In the genomic region with DNA sequence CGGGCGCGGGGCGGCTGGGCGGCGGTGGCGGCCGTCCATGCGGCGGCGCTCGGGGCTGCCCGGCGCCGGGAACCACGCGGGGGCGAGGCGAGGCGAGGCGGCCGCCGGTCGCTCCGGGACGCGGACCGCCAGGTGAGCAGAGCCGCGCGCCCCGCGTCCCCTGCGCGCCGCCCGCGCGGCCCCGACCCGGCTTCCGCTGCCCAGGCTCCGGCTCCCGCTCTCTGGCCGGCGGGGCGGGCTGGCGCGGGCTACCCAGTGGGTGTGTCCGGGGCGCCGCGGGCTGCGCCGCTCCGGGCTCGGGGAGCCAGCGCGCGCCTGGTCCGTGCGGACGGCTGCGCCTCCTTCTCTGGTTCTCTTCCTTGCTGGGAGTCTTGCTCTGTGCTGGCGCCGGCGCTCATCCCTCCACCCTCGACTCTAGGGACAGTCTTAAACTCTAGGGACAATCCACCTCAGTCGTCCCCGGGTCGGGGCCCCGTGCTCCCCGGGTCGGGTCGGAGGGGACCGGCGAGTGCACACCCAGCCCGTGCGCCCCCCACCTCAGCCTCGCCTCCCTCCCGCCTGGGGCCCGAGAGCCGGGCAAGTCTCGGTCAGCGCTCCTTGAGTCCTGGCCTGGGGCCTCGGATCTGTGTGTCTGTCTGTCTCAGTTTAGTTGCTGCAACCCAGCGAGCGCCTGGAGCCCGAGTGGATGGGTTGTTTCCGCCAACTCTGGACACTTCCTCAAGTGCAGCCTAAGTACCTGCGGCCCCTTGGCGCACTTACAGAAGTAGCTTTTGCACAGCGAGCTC, we compare ENCODE assay signal across 8 cellular contexts. TPM values are rescaled to one million over a fixed set of nuclear protein-coding genes. Genes with fewer than 3 reads are reported as not detected.
DNase-seq lines count a peak whose midpoint lies in the region; ATAC-seq and TF ChIP-seq lines count a peak whose summit lies in the region.

No MANE protein-coding gene starts in this region.

- peaks cover 6 to 10% (median 7%) of the 10 kb centered on the region in 7 donors for H3K4me1 Mint-ChIP-seq in naive thymus-derived CD4-positive, alpha-beta T cell

- peak overlapping the region; percentile 83 for H2AFZ ChIP-seq in ACC112 (ENCODE audit: low read length, unreplicated experiment)

- H3K36me3 ChIP-seq in ACC112 (ENCODE audit: insufficient read depth, low read length): no peaks in the 10 kb centered on the region
- no peaks in the 10 kb centered on the region for H3K36me3 ChIP-seq in naive thymus-derived CD4-positive, alpha-beta T cell (ENCODE audit: control insufficient read depth in 2 of 3, insufficient read depth in 3 of 3, low read length in 3 of 3)

- CTCF ChIA-PET in naive thymus-derived CD4-positive, alpha-beta T cell (lab: Charles Lee): interaction anchor here (1.0 kb wide), 1 partner anchor 325 kb away, joined by 3 read pairs; no protein-coding TSS in a partner anchor

- POLR2A ChIA-PET in naive thymus-derived CD4-positive, alpha-beta T cell (lab: Charles Lee): no interaction called here

- intact Hi-C loops in naive thymus-derived CD4-positive, alpha-beta T cell (cut with micrococcal nuclease): loop anchor here (1.0 to 10.0 kb wide), 2 partner anchors 325 to 1039 kb away; no protein-coding TSS in a partner anchor

- peaks cover 52 to 66% (median 64%) of the 10 kb centered on the region in 5 donors for H3K27me3 Mint-ChIP-seq in naive thymus-derived CD4-positive, alpha-beta T cell

- TF ChIP-seq POLR2A in erythroblast (IDR thresholded peaks at IDR 0.05; ENCODE audit: low read length): no peak

- H3K4me3 Mint-ChIP-seq in naive thymus-derived CD4-positive, alpha-beta T cell: peak overlapping the region; percentile 52 to 81 (median 72)

- H3K79me2 ChIP-seq in ACC112 (ENCODE audit: control insufficient read depth, insufficient read depth, low read length, unreplicated experiment): peaks cover 31% of the 10 kb centered on the region

- peak; percentile 50 for ATAC-seq in GM18502 (IDR thresholded peaks at IDR 0.05; ENCODE audit: poor library complexity, unreplicated experiment)
- peak; percentile 33 for ATAC-seq in HG03097 (IDR thresholded peaks at IDR 0.05; ENCODE audit: low FRiP score, unreplicated experiment)
- ATAC-seq in naive thymus-derived CD4-positive, alpha-beta T cell: peak; percentile 7

- H3K4me1 ChIP-seq in ACC112 (ENCODE audit: control insufficient read depth, insufficient read depth, low read length, unreplicated experiment): peaks cover 25% of the 10 kb centered on the region
- H3K4me1 ChIP-seq in naive thymus-derived CD4-positive, alpha-beta T cell (ENCODE audit: control insufficient read depth in 2 of 2, insufficient read depth in 2 of 2, low read length in 2 of 2): peaks cover 0 to 7% of the 10 kb centered on the region in 2 donors

- DNase-seq in SW480 (ENCODE audit: low spot score) (peak; percentile 48), erythroblast (lab: John Stamatoyannopoulos, UW) (peak; percentile 15 to 16), COR-L47 (lab: John Stamatoyannopoulos, UW) (no peak), occipital lobe (lab: John Stamatoyannopoulos, UW) (no peak)
- DNase-seq in naive thymus-derived CD4-positive, alpha-beta T cell: no peak

- no peaks in the 10 kb centered on the region for H3K9me3 ChIP-seq in naive thymus-derived CD4-positive, alpha-beta T cell (ENCODE audit: control insufficient read depth in 2 of 3, low read length in 3 of 3)

- H3K9me3 Mint-ChIP-seq in naive thymus-derived CD4-positive, alpha-beta T cell: peaks cover 0 to 1% (median 0%) of the 10 kb centered on the region in 11 donors

- no peak overlapping the region for H3K27ac Mint-ChIP-seq in naive thymus-derived CD4-positive, alpha-beta T cell

- peak overlapping the region; percentile 97 for H3K4me3 ChIP-seq in ACC112 (ENCODE audit: low read depth, low read length)
- no peak overlapping the region for H3K4me3 ChIP-seq in naive thymus-derived CD4-positive, alpha-beta T cell (ENCODE audit: low read length)

- peak overlapping the region; percentile 77 for H3K27ac ChIP-seq in ACC112 (ENCODE audit: low read depth, low read length)
- H3K27ac ChIP-seq in naive thymus-derived CD4-positive, alpha-beta T cell (ENCODE audit: low read depth, low read length): no peak overlapping the region

- H3K36me3 Mint-ChIP-seq in naive thymus-derived CD4-positive, alpha-beta T cell: no peaks in the 10 kb centered on the region

- H3K27me3 ChIP-seq in ACC112 (ENCODE audit: insufficient read depth, low read length): no peaks in the 10 kb centered on the region
- H3K27me3 ChIP-seq in naive thymus-derived CD4-positive, alpha-beta T cell (ENCODE audit: control insufficient read depth in 2 of 2, insufficient read depth in 2 of 2, low read length in 2 of 2): peaks cover 3% of the 10 kb centered on the region in 2 donors

RNA-seq across cellular contexts. Expression of a gene that starts 0.5 kb away (rescaled TPM):
- not detected for total RNA-seq in naive thymus-derived CD4-positive, alpha-beta T cell
- polyA plus RNA-seq in naive thymus-derived CD4-positive, alpha-beta T cell: not detected
- total RNA-seq in occipital lobe: 1.6 TPM

Comparison
In these comparisons a context has a peak if more than half of its experiments do, and no peak if none do; other contexts are left out.
1. DNase-seq: peak in SW480 (single experiment) and erythroblast (2 of 2); none in naive thymus-derived CD4-positive, alpha-beta T cell (0 of 9), COR-L47 (single experiment) and occipital lobe (single experiment).
2. Peak in every context shown above with its lines, with median percentiles within 50 percentile points of each other: ATAC-seq.